Comparison of ENCODE assay signal across 9 cellular contexts in the genomic region with DNA sequence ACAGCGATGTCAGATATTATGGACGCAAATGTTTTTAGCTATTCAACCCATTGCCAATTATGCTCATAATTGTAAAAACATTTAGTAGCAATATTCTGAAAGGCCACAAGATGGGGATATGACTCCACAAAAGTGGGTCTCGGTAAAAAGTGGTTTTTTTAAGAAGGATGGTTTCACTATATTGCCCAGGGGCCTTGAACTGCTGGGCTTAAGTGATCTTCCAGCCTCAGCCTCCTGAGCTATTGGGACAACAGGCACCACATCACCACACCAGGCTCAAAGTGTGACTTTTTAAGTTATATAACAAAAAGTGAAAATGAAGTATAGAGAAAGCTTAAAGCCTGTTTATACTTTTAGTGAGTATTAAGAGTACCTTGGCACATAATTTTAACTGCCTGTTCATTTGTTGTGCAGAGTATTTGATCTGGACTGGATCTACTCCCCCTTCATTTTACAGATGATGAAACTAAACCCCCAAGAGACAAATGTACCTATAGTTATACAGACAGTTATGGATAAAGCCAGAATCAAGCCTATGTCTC. TPM values are rescaled to one million over a fixed set of nuclear protein-coding genes. Genes with fewer than 3 reads are reported as not detected.
DNase-seq lines count a peak whose midpoint lies in the region; ATAC-seq and TF ChIP-seq lines count a peak whose summit lies in the region.
"Had no signal": no experiment of that assay in that cellular context is flagged by ENCODE, and none has a peak within 500 bp of the region (broad histone marks: within the 10 kb centered on the region; RNA-seq: fewer than 3 reads in every experiment).

No MANE protein-coding gene starts in this region.

- no peaks in the 10 kb centered on the region for H3K27me3 ChIP-seq in fibroblast of lung (ENCODE audit: control insufficient read depth, insufficient read depth, low read length)

- CTCF ChIA-PET in AG04449 (lab: Yijun Ruan, JAX), result interaction anchor here (0.6 to 4.3 kb wide), 48 partner anchors 9 to 600 kb away, joined by 3 to 76 read pairs (median 6); partner anchors contain the start of genes ATP6V1A, GRAMD1C and NAA50
- CTCF ChIA-PET in WTC11 (lab: Charles Lee), result interaction anchor here (0.7 to 2.4 kb wide), 15 partner anchors 9 to 625 kb away, joined by 3 to 32 read pairs (median 4); partner anchors contain the start of genes ATP6V1A, GRAMD1C and NAA50

- POLR2A ChIA-PET in AG04449 (lab: Yijun Ruan, JAX) (no interaction called here), WTC11 (lab: Charles Lee) (interaction anchor here (1.2 kb wide), 1 partner anchor 9 kb away, joined by 3 read pairs; the partner anchor contains the start of gene NAA50)

- peak overlapping the region; percentile 48 for H3K4me2 ChIP-seq in fibroblast of lung (ENCODE audit: extremely low read depth, insufficient read depth, low read length)

- H3K36me3 Mint-ChIP-seq in WTC11 (0 out of 2 replicates have a peak, but pooled peaks cover 3% of the 10 kb centered on the region), neural crest cell (ENCODE audit: low read depth) (no peaks in the 10 kb centered on the region)

- H3K9me3 ChIP-seq in fibroblast of lung (ENCODE audit: control insufficient read depth, insufficient read depth, low read depth, low read length), result no peaks in the 10 kb centered on the region

- H3K27ac Mint-ChIP-seq in WTC11 (peak overlapping the region; percentile 85), neural crest cell (ENCODE audit: unreplicated experiment) (no peak overlapping the region)

- no peaks in the 10 kb centered on the region for H3K27me3 Mint-ChIP-seq in WTC11 (ENCODE audit: low read depth)
- no peaks in the 10 kb centered on the region for H3K27me3 Mint-ChIP-seq in neural crest cell (ENCODE audit: low read depth)

- H3K4me1 Mint-ChIP-seq in WTC11 (peaks cover 78% of the 10 kb centered on the region), neural crest cell (peaks cover 29% of the 10 kb centered on the region)

- H3K9ac ChIP-seq in fibroblast of lung (ENCODE audit: insufficient read depth, low read length), result no peak overlapping the region

- H3K9me3 Mint-ChIP-seq in WTC11 (no peaks in the 10 kb centered on the region), neural crest cell (no peaks in the 10 kb centered on the region)

- peaks cover 94% of the 10 kb centered on the region for H3K79me2 ChIP-seq in fibroblast of lung (ENCODE audit: control insufficient read depth, insufficient read depth, low read length)

- H3K4me3 ChIP-seq in AG04449 (ENCODE audit: low read depth, low read length) (no peak overlapping the region), fibroblast of lung (replicated peaks in 1 of 4; ENCODE audit: control extremely low read depth in 1 of 4, insufficient read depth in 1 of 4, low read depth in 3 of 4, low read length in 4 of 4) (no peak overlapping the region)
- H3K4me3 ChIP-seq: skin epidermis had no signal

- no peaks in the 10 kb centered on the region for H3K36me3 ChIP-seq in fibroblast of lung (ENCODE audit: control insufficient read depth, insufficient read depth, low read length)

- H4K20me1 ChIP-seq in fibroblast of lung (ENCODE audit: control insufficient read depth, extremely low read depth, insufficient read depth, low read length), result no peaks in the 10 kb centered on the region

- no peak overlapping the region for H2AFZ ChIP-seq in fibroblast of lung (ENCODE audit: low read length)

- H3K4me1 ChIP-seq in fibroblast of lung (ENCODE audit: control insufficient read depth, extremely low read depth, insufficient read depth, low read length), result peaks cover 2% of the 10 kb centered on the region

- H3K27ac ChIP-seq in fibroblast of lung (ENCODE audit: insufficient read depth, low read length), result no peak overlapping the region

- DNase-seq in AG04449 (ENCODE audit: low read depth, low spot score), result no peak
- peak; percentile 29 for DNase-seq in GM04504 (ENCODE audit: low read depth)
- peak; percentile 47 for DNase-seq in NCI-H2029 (lab: John Stamatoyannopoulos, UW)
- DNase-seq in WTC11 (ENCODE audit: low spot score), result no peak
- DNase-seq in fibroblast of lung (ENCODE audit: low read depth in 2 of 2), result peak; percentile 54 to 83
- DNase-seq in neural crest cell (ENCODE audit: low read depth, low spot score), result peak; percentile 5
- DNase-seq in stimulated activated CD4-positive, alpha-beta T cell treated with anti-CD3 and anti-CD28 coated beads, Interleukin-1b, Interleukin-23, amount 100 ng/mL, for 48 hours, result no peak

- peak; percentile 23 for TF ChIP-seq CTCF in AG04449 (IDR thresholded peaks at IDR 0.05; ENCODE audit: insufficient read depth, low read length, missing control alignments)
- peak; percentile 34; the same call in 1 of the 2 replicates for TF ChIP-seq CTCF in WTC11 (IDR thresholded peaks at IDR 0.05)
- TF ChIP-seq CTCF in fibroblast of lung (conservative IDR thresholded peaks at IDR 0.05 in 1 of 2, IDR thresholded peaks at IDR 0.05 in 1 of 2; ENCODE audit: low read depth in 1 of 2, low read length in 2 of 2), result peak; percentile 52 to 57
- peak; percentile 79 for TF ChIP-seq CTCF in neural crest cell (conservative IDR thresholded peaks at IDR 0.05)

- no peak overlapping the region for H3K4me3 Mint-ChIP-seq in WTC11
- no peak overlapping the region for H3K4me3 Mint-ChIP-seq in neural crest cell

- ATAC-seq in HG02852 (IDR thresholded peaks at IDR 0.05; ENCODE audit: unreplicated experiment), result peak; percentile 68
- peak; percentile 72 for ATAC-seq in WTC11

TF ChIP-seq in WTC11, 78 proteins besides CTCF, POLR2A, EP300 and RAD21:
- TF ChIP-seq ERG (CRISPR knock-in tag; IDR thresholded peaks at IDR 0.05), result no peak
- no peak for TF ChIP-seq ZNF416 (CRISPR knock-in tag; IDR thresholded peaks at IDR 0.05)
- no peak for TF ChIP-seq FOXJ3 (CRISPR knock-in tag; IDR thresholded peaks at IDR 0.05; ENCODE audit: borderline replicate concordance)
- no peak for TF ChIP-seq GTF2I (CRISPR knock-in tag; conservative IDR thresholded peaks at IDR 0.05)
- TF ChIP-seq ZNF121 (CRISPR knock-in tag; IDR thresholded peaks at IDR 0.05), result peak; percentile 73
- no peak for TF ChIP-seq ZMAT4 (CRISPR knock-in tag; IDR thresholded peaks at IDR 0.05)
- TF ChIP-seq SMAD3 (CRISPR knock-in tag; IDR thresholded peaks at IDR 0.05; ENCODE audit: borderline replicate concordance), result no peak
- no peak for TF ChIP-seq RELA (CRISPR knock-in tag; IDR thresholded peaks at IDR 0.05; ENCODE audit: borderline replicate concordance)
- TF ChIP-seq EMX1 (CRISPR knock-in tag; IDR thresholded peaks at IDR 0.05), result no peak

RNA-seq across cellular contexts. Expression of gene NAA50, which starts 9.4 kb away (rescaled TPM):
- 170 to 193 TPM (median 175 TPM) in 3 replicates for total RNA-seq in WTC11 (2021)
- 232 and 252 TPM in 2 replicates for total RNA-seq in fibroblast of lung
- polyA plus RNA-seq in fibroblast of lung, result 150 and 189 TPM in 2 replicates
- 119 and 178 TPM in 2 replicates for polyA plus RNA-seq in fibroblast of lung (2012)
- polyA minus RNA-seq in fibroblast of lung (ENCODE audit: low replicate concordance), result 18.6 and 22.7 TPM in 2 replicates
- total RNA-seq in neural crest cell, result 138 and 144 TPM in 2 replicates

RNA-seq across cellular contexts. Expression of gene ATP6V1A, which starts 10.2 kb away (rescaled TPM):
- 85.6 to 90.7 TPM (median 88.9 TPM) in 3 replicates for total RNA-seq in WTC11 (2021)
- 125 and 213 TPM in 2 replicates for total RNA-seq in fibroblast of lung
- polyA plus RNA-seq in fibroblast of lung, result 75.7 and 80.6 TPM in 2 replicates
- 50.8 and 52.2 TPM in 2 replicates for polyA plus RNA-seq in fibroblast of lung (2012)
- 22.9 and 28.1 TPM in 2 replicates for polyA minus RNA-seq in fibroblast of lung (ENCODE audit: low replicate concordance)
- total RNA-seq in neural crest cell, result 55.3 and 58.1 TPM in 2 replicates

RNA-seq across cellular contexts. Expression of gene USF3, which starts 40.2 kb away (rescaled TPM):
- 14.8 to 16.4 TPM (median 15.9 TPM) in 3 replicates for total RNA-seq in WTC11 (2021)
- total RNA-seq in fibroblast of lung, result 5.9 and 8.9 TPM in 2 replicates
- 13.0 and 15.8 TPM in 2 replicates for polyA plus RNA-seq in fibroblast of lung
- polyA plus RNA-seq in fibroblast of lung (2012), result 3.3 and 4.9 TPM in 2 replicates
- polyA minus RNA-seq in fibroblast of lung (ENCODE audit: low replicate concordance), result 11.3 and 11.6 TPM in 2 replicates
- total RNA-seq in neural crest cell, result 18.3 and 19.7 TPM in 2 replicates

Comparison
In these comparisons a context has a peak if more than half of its experiments do, and no peak if none do; other contexts are left out.
1. DNase-seq: peak in GM04504 (single experiment), NCI-H2029 (single experiment), fibroblast of lung (2 of 2) and neural crest cell (single experiment); none in AG04449 (single experiment), WTC11 (single experiment) and stimulated activated CD4-positive, alpha-beta T cell treated with anti-CD3 and anti-CD28 coated beads, Interleukin-1b, Interleukin-23, amount 100 ng/mL, for 48 hours (single experiment).
2. CTCF ChIP-seq: peak in every context shown above with its lines; median percentile 79 in neural crest cell; 54 in fibroblast of lung; 34 in WTC11; 23 in AG04449.